ENCODE assay signal across 8 cellular contexts in the genomic region with DNA sequence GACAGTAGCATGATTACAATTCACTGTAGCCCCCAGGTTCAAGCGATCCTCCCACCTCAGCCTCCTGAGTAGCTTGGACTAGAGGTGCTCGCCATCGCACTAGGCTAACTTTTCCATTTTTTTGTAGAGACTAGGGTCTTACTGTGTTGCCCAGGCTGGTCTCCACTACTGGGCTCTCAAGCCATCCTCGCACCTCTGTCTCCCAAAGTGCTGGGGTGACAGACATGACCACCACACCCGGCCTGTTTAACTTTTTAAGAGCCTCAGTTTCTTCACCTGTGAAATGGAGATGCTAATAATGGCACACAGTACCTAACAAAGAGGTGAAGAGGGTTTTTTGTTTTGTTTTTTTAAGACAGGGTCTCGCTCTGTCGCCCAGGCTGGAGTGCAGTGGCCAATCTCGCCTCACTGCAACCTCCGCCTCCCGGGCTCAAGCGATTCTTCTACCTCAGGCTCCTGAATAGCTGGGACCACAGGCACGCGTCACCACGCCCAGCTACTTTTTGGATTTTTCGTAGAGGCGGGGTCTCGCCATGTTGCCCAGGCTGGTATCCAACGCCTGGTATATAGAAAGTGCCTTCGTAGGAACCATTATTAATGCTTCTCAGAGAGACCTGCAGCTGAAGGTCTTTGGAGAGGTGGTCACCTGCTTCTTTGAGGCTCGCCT. TPM values are rescaled to one million over a fixed set of nuclear protein-coding genes. Genes with fewer than 3 reads are reported as not detected.
DNase-seq lines count a peak whose midpoint lies in the region; ATAC-seq, FAIRE-seq and TF ChIP-seq lines count a peak whose summit lies in the region.

No MANE protein-coding gene starts in this region.

- TF ChIP-seq EP300 in A549 (IDR thresholded peaks at IDR 0.05), result no peak

- CTCF ChIA-PET in A549 (lab: Yijun Ruan, JAX), result interaction anchor here (0.8 to 4.3 kb wide), 21 partner anchors 8 to 457 kb away, joined by 3 to 20 read pairs (median 5); partner anchors contain the start of genes PBXIP1 and PYGO2

- ATAC-seq in A549 (no peak), GM21786 (IDR thresholded peaks at IDR 0.05; ENCODE audit: unreplicated experiment) (no peak), HG02623 (IDR thresholded peaks at IDR 0.05; ENCODE audit: unreplicated experiment) (no peak)

- H3K36me3 Mint-ChIP-seq in mesothelial cell of epicardium, result no peaks in the 10 kb centered on the region

- no peaks in the 10 kb centered on the region for H3K9me3 ChIP-seq in A549

- peaks cover 22% of the 10 kb centered on the region for H3K4me1 Mint-ChIP-seq in mesothelial cell of epicardium

- 64% methylated on average over 20 of the region's 20 CpGs for WGBS in A549 (ENCODE audit: missing lambda C conversion rate)

- no peak for TF ChIP-seq POLR2A in A549 (IDR thresholded peaks at IDR 0.05; ENCODE audit: low read length)
- TF ChIP-seq POLR2A in erythroblast (IDR thresholded peaks at IDR 0.05; ENCODE audit: low read length), result no peak

- H3K4me3 ChIP-seq in A549, result peak overlapping the region; percentile 61
- H3K4me3 ChIP-seq in HL-60 (replicated peaks; ENCODE audit: insufficient read depth, low read length), result peak overlapping the region; percentile 58
- H3K4me3 ChIP-seq in brain microvascular endothelial cell (ENCODE audit: low read depth, low read length), result peak overlapping the region; percentile 80

- peak overlapping the region; percentile 99 for H3K27ac Mint-ChIP-seq in mesothelial cell of epicardium

- no peak for TF ChIP-seq CTCF in A549 (IDR thresholded peaks at IDR 0.05)
- no peak for TF ChIP-seq CTCF in HL-60 (IDR thresholded peaks at IDR 0.05; ENCODE audit: insufficient read depth, low read length)
- no peak for TF ChIP-seq CTCF in brain microvascular endothelial cell (IDR thresholded peaks at IDR 0.05; ENCODE audit: low read depth, low read length, missing control alignments)
- TF ChIP-seq CTCF in mesothelial cell of epicardium (IDR thresholded peaks at IDR 0.05; ENCODE audit: unreplicated experiment), result no peak

- H3K36me3 ChIP-seq in brain microvascular endothelial cell (replicated peaks), result no peaks in the 10 kb centered on the region

- no peaks in the 10 kb centered on the region for H3K27me3 Mint-ChIP-seq in mesothelial cell of epicardium (ENCODE audit: low read depth)

- no peaks in the 10 kb centered on the region for H3K9me3 Mint-ChIP-seq in mesothelial cell of epicardium

- peak overlapping the region; percentile 97 to 98 for H3K27ac ChIP-seq in A549
- peak overlapping the region; percentile 100 for H3K27ac ChIP-seq in HL-60 (replicated peaks)
- H3K27ac ChIP-seq in brain microvascular endothelial cell, result peak overlapping the region; percentile 100

- FAIRE-seq in A549 (lab: Jason Lieb, UNC), result no peak

- H3K4me3 Mint-ChIP-seq in mesothelial cell of epicardium, result peak overlapping the region; percentile 87

- H3K4me1 ChIP-seq in A549, result peaks cover 25% of the 10 kb centered on the region

- POLR2A ChIA-PET in A549 (lab: Yijun Ruan, JAX), result interaction anchor here (0.6 to 1.5 kb wide), 5 partner anchors 8 to 376 kb away, joined by 3 to 4 read pairs (median 3); no protein-coding TSS in a partner anchor

- H3K27me3 ChIP-seq in HL-60 (ENCODE audit: insufficient read depth, poor library complexity, severe bottlenecking), result no peaks in the 10 kb centered on the region
- no peaks in the 10 kb centered on the region for H3K27me3 ChIP-seq in brain microvascular endothelial cell (replicated peaks)

- in situ Hi-C loops in brain microvascular endothelial cell (cut with HindIII; ENCODE audit: low pct_ligation_motif_present, low sequenced_read_pairs), result no loop called here

- no peak for TF ChIP-seq RAD21 in A549 (conservative IDR thresholded peaks at IDR 0.05 in 1 of 2, IDR thresholded peaks at IDR 0.05 in 1 of 2)

- peak overlapping the region; percentile 92 for H3K4me2 ChIP-seq in A549

- no peak for DNase-seq in A549 (ENCODE audit: low read depth in 1 of 2, low spot score in 1 of 2)
- DNase-seq in HL-60 (ENCODE audit: low read depth in 1 of 2, low spot score in 1 of 2), result no peak
- no peak for DNase-seq in brain microvascular endothelial cell
- DNase-seq in mesothelial cell of epicardium (ENCODE audit: low spot score in 2 of 2, unreplicated experiment in 2 of 2), result no peak
- no peak for DNase-seq in erythroblast (lab: John Stamatoyannopoulos, UW)
- DNase-seq in activated gamma-delta T cell treated with Interleukin-2 at 50 U/mL for 16 hours, result no peak

TF ChIP-seq in A549, 52 proteins besides CTCF, POLR2A, EP300 and RAD21:
- no peak for TF ChIP-seq KDM5A (IDR thresholded peaks at IDR 0.05)

RNA-seq across cellular contexts. Expression of gene PMVK, which starts 0.6 kb away (rescaled TPM):
- polyA plus RNA-seq in A549 (2011; rRNA removed), result 31.4 and 35.7 TPM in 2 replicates
- polyA plus RNA-seq in A549 (2012; cell fraction: cytosol; rRNA removed), result 47.5 and 53.3 TPM in 2 replicates
- 21.6 and 22.7 TPM in 2 replicates for polyA plus RNA-seq in A549 (2012; cell fraction: nucleus; rRNA removed)
- 52.0 to 57.3 TPM (median 53.0 TPM) in 3 replicates for polyA plus RNA-seq in A549 (2017; fragmentation: RNase III; extraction: RNeasy Plus Mini Kit Qiagen cat#74134 plus additional on column Dnase treatment)
- polyA minus RNA-seq in A549 (2011; rRNA and poly(A)+ RNA removed), result 16.2 and 16.8 TPM in 2 replicates
- 19.7 to 21.2 TPM (median 20.5 TPM) in 3 replicates for total RNA-seq in mesothelial cell of epicardium

RNA-seq across cellular contexts. Expression of gene PBXIP1, which starts 20.0 kb away (rescaled TPM):
- polyA plus RNA-seq in A549 (2011; rRNA removed) (15.0 and 16.8 TPM in 2 replicates), A549 (2017; fragmentation: RNase III; extraction: RNeasy Plus Mini Kit Qiagen cat#74134 plus additional on column Dnase treatment) (13.9 to 22.4 TPM (median 20.8 TPM) in 3 replicates)
- polyA plus RNA-seq in A549 (2012; cell fraction: cytosol; rRNA removed), result 6.0 and 7.7 TPM in 2 replicates
- 18.0 and 20.1 TPM in 2 replicates for polyA plus RNA-seq in A549 (2012; cell fraction: nucleus; rRNA removed)
- 14.2 and 14.3 TPM in 2 replicates for polyA minus RNA-seq in A549 (2011; rRNA and poly(A)+ RNA removed)
- total RNA-seq in mesothelial cell of epicardium, result 53.8 to 56.2 TPM (median 56.2 TPM) in 3 replicates

RNA-seq across cellular contexts. Expression of gene PYGO2, which starts 25.7 kb away (rescaled TPM):
- polyA plus RNA-seq in A549 (2011; rRNA removed), result 24.6 and 25.8 TPM in 2 replicates
- 10.6 and 14.7 TPM in 2 replicates for polyA plus RNA-seq in A549 (2012; cell fraction: cytosol; rRNA removed)
- 20.7 and 22.9 TPM in 2 replicates for polyA plus RNA-seq in A549 (2012; cell fraction: nucleus; rRNA removed)
- polyA plus RNA-seq in A549 (2017; fragmentation: RNase III; extraction: RNeasy Plus Mini Kit Qiagen cat#74134 plus additional on column Dnase treatment), result 15.7 to 18.9 TPM (median 18.3 TPM) in 3 replicates
- polyA minus RNA-seq in A549 (2011; rRNA and poly(A)+ RNA removed), result 21.2 and 21.6 TPM in 2 replicates
- total RNA-seq in mesothelial cell of epicardium, result 43.8 to 47.3 TPM (median 44.6 TPM) in 3 replicates

RNA-seq across cellular contexts. Expression of gene SHC1, which starts 34.7 kb away (rescaled TPM):
- 174 and 203 TPM in 2 replicates for polyA plus RNA-seq in A549 (2011; rRNA removed)
- 156 and 206 TPM in 2 replicates for polyA plus RNA-seq in A549 (2012; cell fraction: cytosol; rRNA removed)
- 288 and 324 TPM in 2 replicates for polyA plus RNA-seq in A549 (2012; cell fraction: nucleus; rRNA removed)
- polyA plus RNA-seq in A549 (2017; fragmentation: RNase III; extraction: RNeasy Plus Mini Kit Qiagen cat#74134 plus additional on column Dnase treatment), result 117 to 124 TPM (median 118 TPM) in 3 replicates
- polyA minus RNA-seq in A549 (2011; rRNA and poly(A)+ RNA removed), result 278 and 293 TPM in 2 replicates
- total RNA-seq in mesothelial cell of epicardium, result 115 to 132 TPM (median 117 TPM) in 3 replicates

RNA-seq across cellular contexts. Expression of gene CKS1B, which starts 38.6 kb away (rescaled TPM):
- 725 and 787 TPM in 2 replicates for polyA plus RNA-seq in A549 (2011; rRNA removed)
- 882 and 1,176 TPM in 2 replicates for polyA plus RNA-seq in A549 (2012; cell fraction: cytosol; rRNA removed)
- polyA plus RNA-seq in A549 (2012; cell fraction: nucleus; rRNA removed), result 218 and 329 TPM in 2 replicates
- polyA plus RNA-seq in A549 (2017; fragmentation: RNase III; extraction: RNeasy Plus Mini Kit Qiagen cat#74134 plus additional on column Dnase treatment), result 345 to 366 TPM (median 356 TPM) in 3 replicates
- 251 and 266 TPM in 2 replicates for polyA minus RNA-seq in A549 (2011; rRNA and poly(A)+ RNA removed)
- 64.0 to 70.9 TPM (median 68.2 TPM) in 3 replicates for total RNA-seq in mesothelial cell of epicardium
